10 cellular contexts compared by ENCODE assay signal in the genomic region with DNA sequence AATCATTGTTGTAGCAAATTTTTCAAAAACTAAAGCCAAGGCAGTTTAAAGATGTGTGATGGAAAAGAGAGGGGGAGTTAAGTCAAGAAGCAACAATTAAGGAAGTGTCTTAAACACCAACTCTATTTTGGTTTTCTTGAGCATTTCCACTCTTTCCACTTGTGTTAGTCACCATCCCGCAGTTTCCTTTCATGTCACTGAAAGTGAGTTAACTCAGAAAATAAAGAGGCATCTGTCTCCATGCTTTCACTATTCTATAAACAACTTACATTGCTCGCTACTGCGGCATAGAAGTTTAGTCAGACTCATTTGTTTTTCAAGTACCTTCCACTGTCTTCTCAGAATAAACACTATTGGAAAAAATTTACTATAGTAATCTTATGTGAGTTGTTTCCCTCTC.
DNase-seq lines count a peak whose midpoint lies in the region; ATAC-seq and TF ChIP-seq lines count a peak whose summit lies in the region.
"Had no signal": no experiment of that assay in that cellular context is flagged by ENCODE, and none has a peak within 500 bp of the region (broad histone marks: within the 10 kb centered on the region; RNA-seq: fewer than 3 reads in every experiment).

No MANE protein-coding gene starts in this region.

- no peaks in the 10 kb centered on the region for H3K36me3 Mint-ChIP-seq in activated T-cell treated with anti-CD3 and anti-CD28 coated beads, Interleukin-2, amount 50 U/mL, for 24 hours (ENCODE audit: low read depth)

- no peak for TF ChIP-seq CTCF in fibroblast of mammary gland (conservative IDR thresholded peaks at IDR 0.05; ENCODE audit: control insufficient read depth, insufficient read depth, low read depth, low read length)

- H3K27me3 Mint-ChIP-seq in activated T-cell treated with anti-CD3 and anti-CD28 coated beads, Interleukin-2, amount 50 U/mL, for 24 hours, result no peaks in the 10 kb centered on the region

- peaks cover 11% of the 10 kb centered on the region for H3K4me1 Mint-ChIP-seq in activated T-cell treated with anti-CD3 and anti-CD28 coated beads, Interleukin-2, amount 50 U/mL, for 24 hours (ENCODE audit: low read depth)

- peak; percentile 36 for ATAC-seq in GM21786 (IDR thresholded peaks at IDR 0.05; ENCODE audit: unreplicated experiment)

- H3K27ac Mint-ChIP-seq in activated T-cell treated with anti-CD3 and anti-CD28 coated beads, Interleukin-2, amount 50 U/mL, for 24 hours, result no peak overlapping the region
- H3K27ac Mint-ChIP-seq: activated naive CD4-positive, alpha-beta T cell treated with anti-CD3 and anti-CD28 coated beads for 36 hours had no signal

- H3K4me3 ChIP-seq in fibroblast of mammary gland (ENCODE audit: control insufficient read depth, low read depth, low read length), result no peak overlapping the region

- peaks cover 5% of the 10 kb centered on the region for H3K9me3 Mint-ChIP-seq in activated T-cell treated with anti-CD3 and anti-CD28 coated beads, Interleukin-2, amount 50 U/mL, for 24 hours
- H3K9me3 Mint-ChIP-seq: activated naive CD4-positive, alpha-beta T cell treated with anti-CD3 and anti-CD28 coated beads for 36 hours had no signal

- no peak overlapping the region for H3K4me3 Mint-ChIP-seq in activated T-cell treated with anti-CD3 and anti-CD28 coated beads, Interleukin-2, amount 50 U/mL, for 24 hours
- H3K4me3 Mint-ChIP-seq: activated naive CD4-positive, alpha-beta T cell treated with anti-CD3 and anti-CD28 coated beads for 36 hours had no signal

- DNase-seq in EL (peak; percentile 54), MV-4-11 (lab: John Stamatoyannopoulos, UW) (peak; percentile 94), fibroblast of mammary gland (ENCODE audit: low read depth) (peak; percentile 47), NCI-H1417 (lab: John Stamatoyannopoulos, UW) (no peak), nucleus accumbens (lab: John Stamatoyannopoulos, UW) (no peak)
- no peak for DNase-seq in activated T-cell treated with anti-CD3 and anti-CD28 coated beads, Interleukin-2, amount 50 U/mL, for 24 hours
- DNase-seq in activated CD4-positive, CD25-positive, alpha-beta regulatory T cell treated with anti-CD3 and anti-CD28 coated beads, Interleukin-2, amount 50 U/mL, for 72 hours, result no peak
- DNase-seq: activated naive CD4-positive, alpha-beta T cell treated with anti-CD3 and anti-CD28 coated beads for 36 hours; DMS79 had no signal

Comparison
In these comparisons a context has a peak if more than half of its experiments do, and no peak if none do; other contexts are left out.
1. DNase-seq: peak in EL (single experiment), MV-4-11 (single experiment) and fibroblast of mammary gland (single experiment); none in NCI-H1417 (0 of 3), nucleus accumbens (0 of 56), activated T-cell treated with anti-CD3 and anti-CD28 coated beads, Interleukin-2, amount 50 U/mL, for 24 hours (single experiment) and activated CD4-positive, CD25-positive, alpha-beta regulatory T cell treated with anti-CD3 and anti-CD28 coated beads, Interleukin-2, amount 50 U/mL, for 72 hours (single experiment).